ENCODE assay signal across 1 cellular context in the genomic region with DNA sequence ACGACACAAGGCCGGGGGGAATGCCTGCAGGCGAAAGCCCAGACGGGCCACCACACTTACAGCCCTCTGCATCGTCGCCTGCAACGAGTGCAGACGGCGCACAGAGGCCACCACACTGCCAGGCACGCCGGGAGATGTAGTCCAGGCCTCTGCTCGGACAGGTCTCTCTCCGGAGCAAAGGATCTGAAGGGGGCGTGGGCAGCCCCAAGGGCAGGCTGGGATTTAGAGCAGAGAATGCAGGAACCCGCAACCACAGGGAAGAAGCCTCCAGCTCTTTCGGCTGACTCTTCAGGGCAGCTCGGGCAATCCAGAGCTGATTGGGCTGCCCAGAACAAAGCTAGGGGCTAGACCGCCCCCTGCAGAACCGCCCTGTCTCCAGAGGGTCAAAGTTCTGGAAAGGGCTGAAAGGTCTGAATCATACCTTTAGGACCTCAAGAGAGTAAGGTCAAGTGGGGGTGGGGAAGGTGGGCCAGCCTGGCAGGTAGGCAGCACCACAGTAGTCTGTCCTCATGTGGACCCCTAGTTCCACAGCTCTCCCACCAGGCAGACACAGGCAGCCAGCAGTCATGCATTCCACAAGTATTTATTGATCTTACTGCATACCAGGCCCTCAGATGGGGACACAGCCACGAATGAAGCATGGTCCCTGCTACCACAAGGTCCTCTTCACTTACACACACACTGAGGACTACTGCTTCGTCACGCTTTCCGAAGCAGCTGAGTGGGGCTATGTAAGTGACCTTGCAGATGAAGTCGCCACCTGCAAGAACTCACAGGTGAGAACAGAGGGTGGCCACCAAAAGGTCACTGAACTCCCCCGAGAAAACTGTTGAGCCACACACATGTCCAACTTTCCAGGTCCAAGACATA.
TF ChIP-seq lines count a peak whose summit lies in the region.

Gene AMT (minus strand): TSS at position 95 of the 870 bp plus-strand sequence. CDS start 23 bp downstream, at position 72.

TF ChIP-seq in HepG2, 621 proteins besides CTCF, POLR2A, EP300 and RAD21 (continued from another document and continues in another):
- TF ChIP-seq, protein P1, sequence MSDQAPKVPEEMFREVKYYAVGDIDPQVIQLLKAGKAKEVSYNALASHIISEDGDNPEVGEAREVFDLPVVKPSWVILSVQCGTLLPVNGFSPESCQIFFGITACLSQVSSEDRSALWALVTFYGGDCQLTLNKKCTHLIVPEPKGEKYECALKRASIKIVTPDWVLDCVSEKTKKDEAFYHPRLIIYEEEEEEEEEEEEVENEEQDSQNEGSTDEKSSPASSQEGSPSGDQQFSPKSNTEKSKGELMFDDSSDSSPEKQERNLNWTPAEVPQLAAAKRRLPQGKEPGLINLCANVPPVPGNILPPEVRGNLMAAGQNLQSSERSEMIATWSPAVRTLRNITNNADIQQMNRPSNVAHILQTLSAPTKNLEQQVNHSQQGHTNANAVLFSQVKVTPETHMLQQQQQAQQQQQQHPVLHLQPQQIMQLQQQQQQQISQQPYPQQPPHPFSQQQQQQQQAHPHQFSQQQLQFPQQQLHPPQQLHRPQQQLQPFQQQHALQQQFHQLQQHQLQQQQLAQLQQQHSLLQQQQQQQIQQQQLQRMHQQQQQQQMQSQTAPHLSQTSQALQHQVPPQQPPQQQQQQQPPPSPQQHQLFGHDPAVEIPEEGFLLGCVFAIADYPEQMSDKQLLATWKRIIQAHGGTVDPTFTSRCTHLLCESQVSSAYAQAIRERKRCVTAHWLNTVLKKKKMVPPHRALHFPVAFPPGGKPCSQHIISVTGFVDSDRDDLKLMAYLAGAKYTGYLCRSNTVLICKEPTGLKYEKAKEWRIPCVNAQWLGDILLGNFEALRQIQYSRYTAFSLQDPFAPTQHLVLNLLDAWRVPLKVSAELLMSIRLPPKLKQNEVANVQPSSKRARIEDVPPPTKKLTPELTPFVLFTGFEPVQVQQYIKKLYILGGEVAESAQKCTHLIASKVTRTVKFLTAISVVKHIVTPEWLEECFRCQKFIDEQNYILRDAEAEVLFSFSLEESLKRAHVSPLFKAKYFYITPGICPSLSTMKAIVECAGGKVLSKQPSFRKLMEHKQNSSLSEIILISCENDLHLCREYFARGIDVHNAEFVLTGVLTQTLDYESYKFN (CRISPR knock-in tag; conservative IDR thresholded peaks at IDR 0.05), result peak; percentile 80
- TF ChIP-seq ZC3H4 (CRISPR knock-in tag; IDR thresholded peaks at IDR 0.05; ENCODE audit: borderline replicate concordance) (no peak), TCF7 (IDR thresholded peaks at IDR 0.05; ENCODE audit: low read depth) (no peak), MEF2D (CRISPR knock-in tag; IDR thresholded peaks at IDR 0.05) (no peak), ZSCAN31 (CRISPR knock-in tag; IDR thresholded peaks at IDR 0.05; ENCODE audit: low read depth) (peak; percentile 67; the same call in 1 of the 2 replicates), ZNF510 (CRISPR knock-in tag; IDR thresholded peaks at IDR 0.05; ENCODE audit: low read depth) (no peak), GZF1 (CRISPR knock-in tag; IDR thresholded peaks at IDR 0.05) (no peak), TEAD2 (CRISPR knock-in tag; IDR thresholded peaks at IDR 0.05) (no peak), MYNN (CRISPR knock-in tag; IDR thresholded peaks at IDR 0.05; ENCODE audit: low read depth) (no peak), USF2 (IDR thresholded peaks at IDR 0.05; ENCODE audit: low read depth, low read length) (no peak), USF2 (CRISPR knock-in tag; IDR thresholded peaks at IDR 0.05; ENCODE audit: borderline replicate concordance) (no peak), MTA1 (CRISPR knock-in tag; IDR thresholded peaks at IDR 0.05; ENCODE audit: borderline replicate concordance) (no peak), LCORL (IDR thresholded peaks at IDR 0.05) (no peak), LCORL (CRISPR knock-in tag; IDR thresholded peaks at IDR 0.05) (peak; percentile 80), ZNF496 (CRISPR knock-in tag; IDR thresholded peaks at IDR 0.05; ENCODE audit: insufficient replicate concordance) (no peak), ZNF570 (CRISPR knock-in tag; IDR thresholded peaks at IDR 0.05; ENCODE audit: borderline replicate concordance) (no peak), ZFP82 (CRISPR knock-in tag; IDR thresholded peaks at IDR 0.05; ENCODE audit: borderline replicate concordance) (no peak), ZNF720 (CRISPR knock-in tag; IDR thresholded peaks at IDR 0.05) (no peak), SATB2 (CRISPR knock-in tag; IDR thresholded peaks at IDR 0.05) (no peak), NFRKB (IDR thresholded peaks at IDR 0.05) (no peak), ZNF770 (CRISPR knock-in tag; IDR thresholded peaks at IDR 0.05) (no peak), U2AF2 (IDR thresholded peaks at IDR 0.05; ENCODE audit: low read depth, low read length) (no peak), SOX6 (IDR thresholded peaks at IDR 0.05) (no peak), SOX6 (CRISPR knock-in tag; IDR thresholded peaks at IDR 0.05) (peak; percentile 66), ZNF264 (CRISPR knock-in tag; IDR thresholded peaks at IDR 0.05) (peak; percentile 55; the same call in 1 of the 2 replicates), NFYB (CRISPR knock-in tag; IDR thresholded peaks at IDR 0.05) (no peak), GPN1 (CRISPR knock-in tag; IDR thresholded peaks at IDR 0.05; ENCODE audit: borderline replicate concordance) (no peak), MAZ (IDR thresholded peaks at IDR 0.05; ENCODE audit: borderline replicate concordance, low read depth, low read length) (no peak), MAZ (CRISPR knock-in tag; IDR thresholded peaks at IDR 0.05; ENCODE audit: low read depth) (no peak; the same call in 1 of the 2 replicates), KMT2A (CRISPR knock-in tag; IDR thresholded peaks at IDR 0.05) (peak; percentile 13; the same call in 1 of the 2 replicates), ZNF605 (CRISPR knock-in tag; IDR thresholded peaks at IDR 0.05) (no peak), XBP1 (CRISPR knock-in tag; IDR thresholded peaks at IDR 0.05) (no peak), ZNF383 (CRISPR knock-in tag; IDR thresholded peaks at IDR 0.05; ENCODE audit: borderline replicate concordance) (no peak; the same call in 1 of the 2 replicates), MYC (CRISPR knock-in tag; IDR thresholded peaks at IDR 0.05; ENCODE audit: borderline replicate concordance) (peak; percentile 65), FOXA3 (CRISPR knock-in tag; IDR thresholded peaks at IDR 0.05) (no peak), RARG (CRISPR knock-in tag; IDR thresholded peaks at IDR 0.05; ENCODE audit: low read depth) (no peak), ZFX (CRISPR knock-in tag; IDR thresholded peaks at IDR 0.05; ENCODE audit: low read depth) (peak; percentile 94), CBX1 (IDR thresholded peaks at IDR 0.05; ENCODE audit: low read depth) (no peak), ZMYM3 (CRISPR knock-in tag; IDR thresholded peaks at IDR 0.05) (peak; percentile 70), HOXA7 (CRISPR knock-in tag; IDR thresholded peaks at IDR 0.05) (no peak), ELF4 (CRISPR knock-in tag; IDR thresholded peaks at IDR 0.05; ENCODE audit: borderline replicate concordance) (no peak)
- TF ChIP-seq, protein P2, sequence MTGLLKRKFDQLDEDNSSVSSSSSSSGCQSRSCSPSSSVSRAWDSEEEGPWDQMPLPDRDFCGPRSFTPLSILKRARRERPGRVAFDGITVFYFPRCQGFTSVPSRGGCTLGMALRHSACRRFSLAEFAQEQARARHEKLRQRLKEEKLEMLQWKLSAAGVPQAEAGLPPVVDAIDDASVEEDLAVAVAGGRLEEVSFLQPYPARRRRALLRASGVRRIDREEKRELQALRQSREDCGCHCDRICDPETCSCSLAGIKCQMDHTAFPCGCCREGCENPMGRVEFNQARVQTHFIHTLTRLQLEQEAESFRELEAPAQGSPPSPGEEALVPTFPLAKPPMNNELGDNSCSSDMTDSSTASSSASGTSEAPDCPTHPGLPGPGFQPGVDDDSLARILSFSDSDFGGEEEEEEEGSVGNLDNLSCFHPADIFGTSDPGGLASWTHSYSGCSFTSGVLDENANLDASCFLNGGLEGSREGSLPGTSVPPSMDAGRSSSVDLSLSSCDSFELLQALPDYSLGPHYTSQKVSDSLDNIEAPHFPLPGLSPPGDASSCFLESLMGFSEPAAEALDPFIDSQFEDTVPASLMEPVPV (CRISPR knock-in tag; IDR thresholded peaks at IDR 0.05), result no peak
- TF ChIP-seq, protein P3, sequence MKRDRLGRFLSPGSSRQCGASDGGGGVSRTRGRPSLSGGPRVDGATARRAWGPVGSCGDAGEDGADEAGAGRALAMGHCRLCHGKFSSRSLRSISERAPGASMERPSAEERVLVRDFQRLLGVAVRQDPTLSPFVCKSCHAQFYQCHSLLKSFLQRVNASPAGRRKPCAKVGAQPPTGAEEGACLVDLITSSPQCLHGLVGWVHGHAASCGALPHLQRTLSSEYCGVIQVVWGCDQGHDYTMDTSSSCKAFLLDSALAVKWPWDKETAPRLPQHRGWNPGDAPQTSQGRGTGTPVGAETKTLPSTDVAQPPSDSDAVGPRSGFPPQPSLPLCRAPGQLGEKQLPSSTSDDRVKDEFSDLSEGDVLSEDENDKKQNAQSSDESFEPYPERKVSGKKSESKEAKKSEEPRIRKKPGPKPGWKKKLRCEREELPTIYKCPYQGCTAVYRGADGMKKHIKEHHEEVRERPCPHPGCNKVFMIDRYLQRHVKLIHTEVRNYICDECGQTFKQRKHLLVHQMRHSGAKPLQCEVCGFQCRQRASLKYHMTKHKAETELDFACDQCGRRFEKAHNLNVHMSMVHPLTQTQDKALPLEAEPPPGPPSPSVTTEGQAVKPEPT (CRISPR knock-in tag; IDR thresholded peaks at IDR 0.05; ENCODE audit: low read depth), result no peak
- TF ChIP-seq, protein P4, sequence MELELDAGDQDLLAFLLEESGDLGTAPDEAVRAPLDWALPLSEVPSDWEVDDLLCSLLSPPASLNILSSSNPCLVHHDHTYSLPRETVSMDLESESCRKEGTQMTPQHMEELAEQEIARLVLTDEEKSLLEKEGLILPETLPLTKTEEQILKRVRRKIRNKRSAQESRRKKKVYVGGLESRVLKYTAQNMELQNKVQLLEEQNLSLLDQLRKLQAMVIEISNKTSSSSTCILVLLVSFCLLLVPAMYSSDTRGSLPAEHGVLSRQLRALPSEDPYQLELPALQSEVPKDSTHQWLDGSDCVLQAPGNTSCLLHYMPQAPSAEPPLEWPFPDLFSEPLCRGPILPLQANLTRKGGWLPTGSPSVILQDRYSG (CRISPR knock-in tag; IDR thresholded peaks at IDR 0.05), result no peak
- TF ChIP-seq, protein P5, sequence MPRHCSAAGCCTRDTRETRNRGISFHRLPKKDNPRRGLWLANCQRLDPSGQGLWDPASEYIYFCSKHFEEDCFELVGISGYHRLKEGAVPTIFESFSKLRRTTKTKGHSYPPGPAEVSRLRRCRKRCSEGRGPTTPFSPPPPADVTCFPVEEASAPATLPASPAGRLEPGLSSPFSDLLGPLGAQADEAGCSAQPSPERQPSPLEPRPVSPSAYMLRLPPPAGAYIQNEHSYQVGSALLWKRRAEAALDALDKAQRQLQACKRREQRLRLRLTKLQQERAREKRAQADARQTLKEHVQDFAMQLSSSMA (CRISPR knock-in tag; IDR thresholded peaks at IDR 0.05), result no peak
- TF ChIP-seq, protein P6, sequence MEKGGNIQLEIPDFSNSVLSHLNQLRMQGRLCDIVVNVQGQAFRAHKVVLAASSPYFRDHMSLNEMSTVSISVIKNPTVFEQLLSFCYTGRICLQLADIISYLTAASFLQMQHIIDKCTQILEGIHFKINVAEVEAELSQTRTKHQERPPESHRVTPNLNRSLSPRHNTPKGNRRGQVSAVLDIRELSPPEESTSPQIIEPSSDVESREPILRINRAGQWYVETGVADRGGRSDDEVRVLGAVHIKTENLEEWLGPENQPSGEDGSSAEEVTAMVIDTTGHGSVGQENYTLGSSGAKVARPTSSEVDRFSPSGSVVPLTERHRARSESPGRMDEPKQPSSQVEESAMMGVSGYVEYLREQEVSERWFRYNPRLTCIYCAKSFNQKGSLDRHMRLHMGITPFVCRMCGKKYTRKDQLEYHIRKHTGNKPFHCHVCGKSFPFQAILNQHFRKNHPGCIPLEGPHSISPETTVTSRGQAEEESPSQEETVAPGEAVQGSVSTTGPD (CRISPR knock-in tag; IDR thresholded peaks at IDR 0.05), result no peak
- TF ChIP-seq, protein P7, sequence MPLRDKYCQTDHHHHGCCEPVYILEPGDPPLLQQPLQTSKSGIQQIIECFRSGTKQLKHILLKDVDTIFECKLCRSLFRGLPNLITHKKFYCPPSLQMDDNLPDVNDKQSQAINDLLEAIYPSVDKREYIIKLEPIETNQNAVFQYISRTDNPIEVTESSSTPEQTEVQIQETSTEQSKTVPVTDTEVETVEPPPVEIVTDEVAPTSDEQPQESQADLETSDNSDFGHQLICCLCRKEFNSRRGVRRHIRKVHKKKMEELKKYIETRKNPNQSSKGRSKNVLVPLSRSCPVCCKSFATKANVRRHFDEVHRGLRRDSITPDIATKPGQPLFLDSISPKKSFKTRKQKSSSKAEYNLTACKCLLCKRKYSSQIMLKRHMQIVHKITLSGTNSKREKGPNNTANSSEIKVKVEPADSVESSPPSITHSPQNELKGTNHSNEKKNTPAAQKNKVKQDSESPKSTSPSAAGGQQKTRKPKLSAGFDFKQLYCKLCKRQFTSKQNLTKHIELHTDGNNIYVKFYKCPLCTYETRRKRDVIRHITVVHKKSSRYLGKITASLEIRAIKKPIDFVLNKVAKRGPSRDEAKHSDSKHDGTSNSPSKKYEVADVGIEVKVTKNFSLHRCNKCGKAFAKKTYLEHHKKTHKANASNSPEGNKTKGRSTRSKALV (CRISPR knock-in tag; IDR thresholded peaks at IDR 0.05), result no peak
